Comparison of ENCODE assay signal across 10 cellular contexts in genomic region chr9:91001146-91001611, GRCh38.
DNase-seq lines count a peak whose midpoint lies in the region; ATAC-seq, FAIRE-seq and TF ChIP-seq lines count a peak whose summit lies in the region.
"Had no signal": no experiment of that assay in that cellular context is flagged by ENCODE, and none has a peak within 500 bp of the region (broad histone marks: within the 10 kb centered on the region; RNA-seq: fewer than 3 reads in every experiment).

No MANE protein-coding gene starts in this region.

- peak; percentile 41 for DNase-seq in HT-29 (ENCODE audit: low spot score)
- peak; percentile 92 for DNase-seq in RCC 7860 (ENCODE audit: low spot score)
- peak; percentile 90 for DNase-seq in glomerular visceral epithelial cell (ENCODE audit: extremely low spot score)
- DNase-seq in NCI-H187 (lab: John Stamatoyannopoulos, UW) = no peak
- no peak for DNase-seq in GM13976 (ENCODE audit: low spot score)
- DNase-seq in activated CD8-positive, alpha-beta memory T cell treated with anti-CD3 and anti-CD28 coated beads, Interleukin-2, amount 10 ng/mL, durations not matched to agents 7 days and 5 days = no peak
- no peak for DNase-seq in dedifferentiated amniotic fluid mesenchymal stem cell (ENCODE audit: extremely low spot score)
- DNase-seq: activated CD4-positive, alpha-beta T cell treated with anti-CD3 and anti-CD28 coated beads for 4 hours; colonic mucosa had no signal

- no peaks in the 10 kb centered on the region for H3K27me3 Mint-ChIP-seq in activated CD8-positive, alpha-beta memory T cell treated with anti-CD3 and anti-CD28 coated beads, Interleukin-2, amount 10 ng/mL, durations not matched to agents 7 days and 5 days

- peak; percentile 85 for FAIRE-seq in RCC 7860 (lab: Jason Lieb, UNC)

- H3K27ac ChIP-seq in C4-2B = peak overlapping the region; percentile 32; the same call in 1 of the 2 replicates
- H3K27ac ChIP-seq: colonic mucosa had no signal

- CTCF ChIA-PET in activated CD8-positive, alpha-beta memory T cell treated with anti-CD3 and anti-CD28 coated beads, Interleukin-2, amount 10 ng/mL, durations not matched to agents 7 days and 5 days (lab: Charles Lee) = interaction anchor here (1.7 kb wide), 1 partner anchor 85 kb away, joined by 3 read pairs; no protein-coding TSS in a partner anchor

- ATAC-seq in activated CD8-positive, alpha-beta memory T cell treated with anti-CD3 and anti-CD28 coated beads, Interleukin-2, amount 10 ng/mL, durations not matched to agents 7 days and 5 days = no peak

- peaks cover 11% of the 10 kb centered on the region for H3K4me1 Mint-ChIP-seq in activated CD8-positive, alpha-beta memory T cell treated with anti-CD3 and anti-CD28 coated beads, Interleukin-2, amount 10 ng/mL, durations not matched to agents 7 days and 5 days

- peaks cover 16% of the 10 kb centered on the region for H3K36me3 Mint-ChIP-seq in activated CD8-positive, alpha-beta memory T cell treated with anti-CD3 and anti-CD28 coated beads, Interleukin-2, amount 10 ng/mL, durations not matched to agents 7 days and 5 days

- in situ Hi-C loops in GM13976 (cut with MboI; ENCODE audit: low sequenced_read_pairs, unreplicated experiment) = no loop called here

- no peak for TF ChIP-seq CTCF in C4-2B (conservative IDR thresholded peaks at IDR 0.05)
- no peak for TF ChIP-seq CTCF in GM13976 (IDR thresholded peaks at IDR 0.05; ENCODE audit: borderline replicate concordance, control extremely low read depth, extremely low read depth, insufficient read depth, missing control alignments)

- H3K9me3 Mint-ChIP-seq in activated CD8-positive, alpha-beta memory T cell treated with anti-CD3 and anti-CD28 coated beads, Interleukin-2, amount 10 ng/mL, durations not matched to agents 7 days and 5 days (ENCODE audit: low read depth) = no peaks in the 10 kb centered on the region

- H3K27ac Mint-ChIP-seq in activated CD8-positive, alpha-beta memory T cell treated with anti-CD3 and anti-CD28 coated beads, Interleukin-2, amount 10 ng/mL, durations not matched to agents 7 days and 5 days = no peak overlapping the region

- no peak overlapping the region for H3K4me3 Mint-ChIP-seq in activated CD8-positive, alpha-beta memory T cell treated with anti-CD3 and anti-CD28 coated beads, Interleukin-2, amount 10 ng/mL, durations not matched to agents 7 days and 5 days

Comparison
In these comparisons a context has a peak if more than half of its experiments do, and no peak if none do; other contexts are left out.
1. DNase-seq: peak in HT-29 (single experiment), RCC 7860 (single experiment) and glomerular visceral epithelial cell (single experiment); none in NCI-H187 (0 of 2), GM13976 (single experiment), activated CD8-positive, alpha-beta memory T cell treated with anti-CD3 and anti-CD28 coated beads, Interleukin-2, amount 10 ng/mL, durations not matched to agents 7 days and 5 days (single experiment) and dedifferentiated amniotic fluid mesenchymal stem cell (single experiment).